19 cellular contexts compared by ENCODE assay signal in genomic region chr3:113232367-113232766, GRCh38. TPM values are rescaled to one million over a fixed set of nuclear protein-coding genes. Genes with fewer than 3 reads are reported as not detected.
A peak's percentile ranks its signal among the peaks of the same experiment; 100 is the strongest.
DNase-seq lines count a peak whose midpoint lies in the region; ATAC-seq and TF ChIP-seq lines count a peak whose summit lies in the region.
"Had no signal": no experiment of that assay in that cellular context is flagged by ENCODE, and none has a peak within 500 bp of the region (broad histone marks: within the 10 kb centered on the region; RNA-seq: fewer than 3 reads in every experiment).

No MANE protein-coding gene starts in this region.

- H3K27ac Mint-ChIP-seq in MCF 10A (ENCODE audit: low read depth, unreplicated experiment) = no peak overlapping the region
- H3K27ac Mint-ChIP-seq in T-cell = no peak overlapping the region
- no peak overlapping the region for H3K27ac Mint-ChIP-seq in endothelial cell (ENCODE audit: unreplicated experiment)

- H3K79me2 ChIP-seq in mammary epithelial cell (ENCODE audit: insufficient read depth, low read length) = no peaks in the 10 kb centered on the region

- no peak for DNase-seq in breast epithelium (ENCODE audit: low spot score in 2 of 2)
- DNase-seq in MCF 10A (ENCODE audit: unreplicated experiment) = no peak
- no peak for DNase-seq in mammary epithelial cell
- peak in 1 of 2 donors; percentile 54 for DNase-seq in vagina (ENCODE audit: extremely low spot score in 2 of 2)
- no peak for DNase-seq in T-cell
- DNase-seq in endothelial cell (ENCODE audit: low spot score) = no peak
- DNase-seq: activated CD4-positive, alpha-beta T cell treated with anti-CD3 and anti-CD28 coated beads for 4 hours; activated gamma-delta T cell treated with Interleukin-2 at 50 U/mL for 16 hours; gastrocnemius medialis; naive B cell; NCI-H187; psoas muscle; stimulated activated CD4-positive, alpha-beta T cell treated with anti-CD3 and anti-CD28 coated beads, Interleukin-15, amount 100 ng/mL, for 24 hours; stimulated activated naive CD4-positive, alpha-beta T cell; upper lobe of right lung had no signal

- no peaks in the 10 kb centered on the region for H3K36me3 Mint-ChIP-seq in MCF 10A (ENCODE audit: insufficient read depth, unreplicated experiment)
- H3K36me3 Mint-ChIP-seq in T-cell = no peaks in the 10 kb centered on the region
- no peaks in the 10 kb centered on the region for H3K36me3 Mint-ChIP-seq in endothelial cell (ENCODE audit: low read depth, unreplicated experiment)
- H3K36me3 Mint-ChIP-seq: CD14-positive monocyte, naive B cell had no signal

- CTCF ChIA-PET in MCF 10A (lab: Yijun Ruan, JAX) (interaction anchor here (0.6 to 1.9 kb wide), 6 partner anchors 8 to 97 kb away, joined by 3 to 6 read pairs (median 3); no protein-coding TSS in a partner anchor), mammary epithelial cell (lab: Charles Lee; ENCODE audit: low non-redundant PET) (no interaction called here), T-cell (lab: Charles Lee) (no interaction called here)

- H3K4me2 ChIP-seq in mammary epithelial cell (ENCODE audit: insufficient read depth, low read depth, low read length) = peak overlapping the region; percentile 56

- H3K27me3 ChIP-seq in breast epithelium (no peaks in the 10 kb centered on the region), mammary epithelial cell (ENCODE audit: insufficient read depth, low read length) (no peaks in the 10 kb centered on the region), vagina (no peaks in the 10 kb centered on the region)
- H3K27me3 ChIP-seq: gastrocnemius medialis, MG63, upper lobe of right lung had no signal

- no TSS peak for BruUV-seq in MCF 10A (replicated peaks; lab: Mats Ljungman, UMichigan)
- no TSS peak for BruUV-seq in mammary epithelial cell (replicated peaks; lab: Mats Ljungman, UMichigan)

- no peaks in the 10 kb centered on the region for H3K27me3 Mint-ChIP-seq in MCF 10A (ENCODE audit: insufficient read depth, unreplicated experiment)
- H3K27me3 Mint-ChIP-seq in T-cell = peaks cover 8% of the 10 kb centered on the region in 2 donors
- H3K27me3 Mint-ChIP-seq in endothelial cell (ENCODE audit: unreplicated experiment) = peaks cover 3% of the 10 kb centered on the region

- no peak overlapping the region for H3K9ac ChIP-seq in mammary epithelial cell (ENCODE audit: insufficient read depth, low read length)

- dilution Hi-C loops in mammary epithelial cell (cut with HindIII; ENCODE audit: low sequenced_read_pairs) = no loop called here

- H3K4me1 Mint-ChIP-seq in MCF 10A (ENCODE audit: insufficient read depth, unreplicated experiment) (peaks cover 17% of the 10 kb centered on the region), T-cell (no peaks in the 10 kb centered on the region), endothelial cell (ENCODE audit: unreplicated experiment) (peaks cover 11% of the 10 kb centered on the region)
- H3K4me1 Mint-ChIP-seq: CD14-positive monocyte had no signal

- no peak for TF ChIP-seq POLR2A in breast epithelium (IDR thresholded peaks at IDR 0.05)
- no peak for TF ChIP-seq POLR2A in vagina (IDR thresholded peaks at IDR 0.05)

- H3K4me1 ChIP-seq in breast epithelium = peaks cover 5 to 26% of the 10 kb centered on the region in 2 donors
- peaks cover 43% of the 10 kb centered on the region for H3K4me1 ChIP-seq in mammary epithelial cell (ENCODE audit: insufficient read depth, low read length)
- H3K4me1 ChIP-seq in mesodermal cell (ENCODE audit: control insufficient read depth, insufficient read depth, low read length, poor library complexity, severe bottlenecking) = peaks cover 49% of the 10 kb centered on the region
- H3K4me1 ChIP-seq in vagina = peaks cover 54% of the 10 kb centered on the region
- H3K4me1 ChIP-seq: psoas muscle had no signal

- H3K9me3 Mint-ChIP-seq in MCF 10A (ENCODE audit: unreplicated experiment) (no peaks in the 10 kb centered on the region), T-cell (no peaks in the 10 kb centered on the region), endothelial cell (ENCODE audit: unreplicated experiment) (no peaks in the 10 kb centered on the region)
- H3K9me3 Mint-ChIP-seq: CD14-positive monocyte, naive B cell had no signal

- ATAC-seq in GM21447 (IDR thresholded peaks at IDR 0.05; ENCODE audit: unreplicated experiment) = no peak
- no peak for ATAC-seq in T-cell (replicated peaks in 1 of 4)

- H3K4me3 ChIP-seq in breast epithelium = no peak overlapping the region
- no peak overlapping the region for H3K4me3 ChIP-seq in mammary epithelial cell (replicated peaks in 1 of 3; ENCODE audit: insufficient read depth in 1 of 3, low read depth in 2 of 3, low read length in 3 of 3)
- H3K4me3 ChIP-seq in mesodermal cell (ENCODE audit: extremely low read depth, insufficient read depth, low read length, poor library complexity, severe bottlenecking) = no peak overlapping the region
- no peak overlapping the region for H3K4me3 ChIP-seq in vagina
- H3K4me3 ChIP-seq: gastrocnemius medialis, MG63, psoas muscle, upper lobe of right lung had no signal

- H3K9me3 ChIP-seq in breast epithelium (no peaks in the 10 kb centered on the region), mammary epithelial cell (replicated peaks; ENCODE audit: insufficient read depth, low read length) (no peaks in the 10 kb centered on the region), mesodermal cell (ENCODE audit: control insufficient read depth, low read length) (no peaks in the 10 kb centered on the region), vagina (no peaks in the 10 kb centered on the region)
- H3K9me3 ChIP-seq: gastrocnemius medialis, MG63, psoas muscle, upper lobe of right lung had no signal

- H3K27ac ChIP-seq in breast epithelium (peak overlapping the region; percentile 44 to 79), mammary epithelial cell (ENCODE audit: insufficient read depth, low read depth, low read length) (peak overlapping the region; percentile 93), mesodermal cell (ENCODE audit: low read depth, low read length, severe bottlenecking) (peak overlapping the region; percentile 74), vagina (peak overlapping the region; percentile 5)
- H3K27ac ChIP-seq: gastrocnemius medialis, psoas muscle, upper lobe of right lung had no signal

- intact Hi-C loops in breast epithelium (cut with DNase I; ENCODE audit: low total_unique reads) (no loop called here), MCF 10A (cut with micrococcal nuclease) (no loop called here), mammary epithelial cell (cut with micrococcal nuclease) (loop anchor here (1.0 kb wide), 1 partner anchor 16 kb away; no protein-coding TSS in a partner anchor), vagina (cut with DNase I) (no loop called here)

- TF ChIP-seq CTCF in breast epithelium (IDR thresholded peaks at IDR 0.05) (no peak), MCF 10A (IDR thresholded peaks at IDR 0.05; ENCODE audit: unreplicated experiment) (no peak), mammary epithelial cell (conservative IDR thresholded peaks at IDR 0.05 in 1 of 2, IDR thresholded peaks at IDR 0.05 in 1 of 2; ENCODE audit: extremely low read depth in 1 of 2, insufficient read depth in 1 of 2, low read depth in 1 of 2, low read length in 2 of 2) (no peak), vagina (IDR thresholded peaks at IDR 0.05) (no peak), endothelial cell (IDR thresholded peaks at IDR 0.05; ENCODE audit: unreplicated experiment) (no peak)

- no peak overlapping the region for H2AFZ ChIP-seq in mammary epithelial cell (ENCODE audit: low read depth, low read length)

- H4K20me1 ChIP-seq in mammary epithelial cell (ENCODE audit: insufficient read depth, low read length) = no peaks in the 10 kb centered on the region

- WGBS in mammary epithelial cell (ENCODE audit: low coverage, missing lambda C conversion rate) = 35% methylated on average over 2 of the region's 2 CpGs
- 80 to 83% methylated on average over 1 of the region's 2 CpGs for WGBS in mesodermal cell (ENCODE audit: insufficient coverage in 2 of 2), 2 experiments

- POLR2A ChIA-PET in MCF 10A (lab: Yijun Ruan, JAX) = interaction anchor here (0.5 to 2.2 kb wide), 4 partner anchors 9 to 229 kb away, joined by 3 to 5 read pairs (median 4); no protein-coding TSS in a partner anchor
- POLR2A ChIA-PET in T-cell (lab: Charles Lee) = interaction anchor here in 1 of 2 donors (0.6 kb wide), 1 partner anchor 442 kb away, joined by 3 read pairs; no protein-coding TSS in a partner anchor

- no peaks in the 10 kb centered on the region for H3K36me3 ChIP-seq in breast epithelium
- no peaks in the 10 kb centered on the region for H3K36me3 ChIP-seq in mammary epithelial cell (ENCODE audit: insufficient read depth, low read length)
- H3K36me3 ChIP-seq in mesodermal cell (ENCODE audit: control insufficient read depth, insufficient read depth, low read length) = no peaks in the 10 kb centered on the region
- H3K36me3 ChIP-seq in vagina = no peaks in the 10 kb centered on the region
- H3K36me3 ChIP-seq: gastrocnemius medialis, MG63, upper lobe of right lung had no signal

- H3K4me3 Mint-ChIP-seq in MCF 10A (ENCODE audit: unreplicated experiment) (no peak overlapping the region), T-cell (no peak overlapping the region), endothelial cell (ENCODE audit: unreplicated experiment) (no peak overlapping the region)
- H3K4me3 Mint-ChIP-seq: CD14-positive monocyte, naive B cell had no signal

- in situ Hi-C loops in mammary epithelial cell (cut with MboI; ENCODE audit: low sequenced_read_pairs in 2 of 2) = no loop called here

RNA-seq across cellular contexts. Expression of gene BOC, which starts 21.0 kb away (rescaled TPM):
- total RNA-seq in breast epithelium = 10 to 100 TPM; 48.8 to 56.6 (median 55.1) TPM
- total RNA-seq in MCF 10A (2022) = 1.8 and 2.3 TPM in 2 replicates
- 10 to 100 TPM; 18.5 to 49.7 TPM for total RNA-seq in mammary epithelial cell
- polyA plus RNA-seq in mammary epithelial cell = 16.5 TPM
- 26.3 TPM for polyA minus RNA-seq in mammary epithelial cell
- 60.4 TPM for polyA plus RNA-seq in mesodermal cell (2013, experiment 1 of 2)
- polyA plus RNA-seq in mesodermal cell (2013, experiment 2 of 2) = 45.8 TPM
- 93.1 TPM for total RNA-seq in vagina
- total RNA-seq in T-cell = under 1 TPM in 2 of 5 donors, not detected in 3; 0.16 to 0.20 TPM
- 3.8 TPM for total RNA-seq in endothelial cell (ENCODE audit: unreplicated experiment)
- polyA plus RNA-seq: CD14-positive monocyte had no signal

Comparison
In these comparisons a context has a peak if more than half of its experiments do, and no peak if none do; other contexts are left out.
1. H3K27ac ChIP-seq: peak in every context shown above with its lines; median percentile 93 in mammary epithelial cell; 74 in mesodermal cell; 62 in breast epithelium; 5 in vagina.